20 cellular contexts compared by ENCODE assay signal in genomic region chr4:138561906-138562305, GRCh38.
DNase-seq lines count a peak whose midpoint lies in the region; FAIRE-seq and TF ChIP-seq lines count a peak whose summit lies in the region.
"Had no signal": no experiment of that assay in that cellular context is flagged by ENCODE, and none has a peak within 500 bp of the region (broad histone marks: within the 10 kb centered on the region; RNA-seq: fewer than 3 reads in every experiment).

No MANE protein-coding gene starts in this region.

- no peak overlapping the region for H2AFZ ChIP-seq in mammary epithelial cell (ENCODE audit: low read depth, low read length)

- H3K27me3 Mint-ChIP-seq in MCF 10A (ENCODE audit: insufficient read depth, unreplicated experiment) = no peaks in the 10 kb centered on the region
- H3K27me3 Mint-ChIP-seq in chondrocyte (ENCODE audit: low read depth) = no peaks in the 10 kb centered on the region
- H3K27me3 Mint-ChIP-seq in osteocyte (ENCODE audit: unreplicated experiment) = no peaks in the 10 kb centered on the region
- H3K27me3 Mint-ChIP-seq: CD4-positive, CD25-positive, alpha-beta regulatory T cell had no signal

- no peak overlapping the region for H3K27ac ChIP-seq in mammary epithelial cell (ENCODE audit: insufficient read depth, low read depth, low read length)
- peak overlapping the region; percentile 72 for H3K27ac ChIP-seq in left ventricle myocardium inferior (replicated peaks)
- no peak overlapping the region for H3K27ac ChIP-seq in RWPE1
- H3K27ac ChIP-seq: 22Rv1, KMS-11 had no signal

- H3K27ac Mint-ChIP-seq in MCF 10A (ENCODE audit: low read depth, unreplicated experiment) (no peak overlapping the region), chondrocyte (ENCODE audit: unreplicated experiment) (no peak overlapping the region), osteocyte (ENCODE audit: unreplicated experiment) (peak overlapping the region; percentile 7)
- H3K27ac Mint-ChIP-seq: CD4-positive, CD25-positive, alpha-beta regulatory T cell; HFFc6 had no signal

- H3K79me2 ChIP-seq in mammary epithelial cell (ENCODE audit: insufficient read depth, low read length) = no peaks in the 10 kb centered on the region

- H3K4me1 ChIP-seq in mammary epithelial cell (ENCODE audit: insufficient read depth, low read length) (no peaks in the 10 kb centered on the region), left ventricle myocardium inferior (peaks cover 8% of the 10 kb centered on the region)

- dilution Hi-C loops in mammary epithelial cell (cut with HindIII; ENCODE audit: low sequenced_read_pairs) = no loop called here

- DNase-seq in MCF 10A (ENCODE audit: unreplicated experiment) (peak; percentile 20), mammary epithelial cell (no peak), chondrocyte (ENCODE audit: low spot score) (peak; percentile 70), left ventricle myocardium inferior (peak; percentile 31), osteocyte (ENCODE audit: extremely low spot score, unreplicated experiment) (no peak), RWPE1 (ENCODE audit: low spot score) (no peak), D721Med (ENCODE audit: insufficient read length, low spot score) (no peak)
- DNase-seq in stimulated activated CD4-positive, alpha-beta T cell treated with anti-CD3 and anti-CD28 coated beads, Interleukin-15, amount 100 ng/mL, for 24 hours = no peak
- DNase-seq: AML-193; CD4-positive, CD25-positive, alpha-beta regulatory T cell; COR-L47; GDM1; H7; HFFc6; NCI-H1417; NCI-H187; NCI-H345; NCI-H524 treated with DMSO at 0.1 percent for 48 hours had no signal

- no peak overlapping the region for H3K9ac ChIP-seq in mammary epithelial cell (ENCODE audit: insufficient read depth, low read length)
- H3K9ac ChIP-seq: KMS-11 had no signal

- H3K4me3 ChIP-seq in mammary epithelial cell (replicated peaks in 1 of 3; ENCODE audit: insufficient read depth in 1 of 3, low read depth in 2 of 3, low read length in 3 of 3) (no peak overlapping the region), left ventricle myocardium inferior (no peak overlapping the region)

- H3K27me3 ChIP-seq in mammary epithelial cell (ENCODE audit: insufficient read depth, low read length) (no peaks in the 10 kb centered on the region), left ventricle myocardium inferior (ENCODE audit: low read depth) (no peaks in the 10 kb centered on the region)

- POLR2A ChIA-PET in MCF 10A (lab: Yijun Ruan, JAX) (interaction anchor here (0.7 to 1.5 kb wide), 2 partner anchors 316 to 320 kb away, joined by 3 read pairs; partner anchors contain the start of gene SLC7A11), RWPE1 (lab: Yijun Ruan, JAX; ENCODE audit: low non-redundant PET) (no interaction called here)

- CTCF ChIA-PET in MCF 10A (lab: Yijun Ruan, JAX) (interaction anchor here (0.6 kb wide), 1 partner anchor 39 kb away, joined by 3 read pairs; no protein-coding TSS in a partner anchor), mammary epithelial cell (lab: Charles Lee; ENCODE audit: low non-redundant PET) (no interaction called here), RWPE1 (lab: Yijun Ruan, JAX) (interaction anchor here (0.5 kb wide), 1 partner anchor 218 kb away, joined by 3 read pairs; no protein-coding TSS in a partner anchor)

- BruUV-seq in MCF 10A (replicated peaks; lab: Mats Ljungman, UMichigan) (no TSS peak), mammary epithelial cell (replicated peaks; lab: Mats Ljungman, UMichigan) (no TSS peak)

- H3K4me3 Mint-ChIP-seq in MCF 10A (ENCODE audit: unreplicated experiment) (no peak overlapping the region), chondrocyte (ENCODE audit: unreplicated experiment) (no peak overlapping the region), osteocyte (ENCODE audit: unreplicated experiment) (no peak overlapping the region)
- H3K4me3 Mint-ChIP-seq: CD4-positive, CD25-positive, alpha-beta regulatory T cell; HFFc6 had no signal

- H3K36me3 Mint-ChIP-seq in MCF 10A (ENCODE audit: insufficient read depth, unreplicated experiment) = no peaks in the 10 kb centered on the region
- no peaks in the 10 kb centered on the region for H3K36me3 Mint-ChIP-seq in chondrocyte (ENCODE audit: low read depth)
- H3K36me3 Mint-ChIP-seq in osteocyte (ENCODE audit: unreplicated experiment) = no peaks in the 10 kb centered on the region
- H3K36me3 Mint-ChIP-seq: CD4-positive, CD25-positive, alpha-beta regulatory T cell had no signal

- no peaks in the 10 kb centered on the region for H3K9me3 Mint-ChIP-seq in MCF 10A (ENCODE audit: unreplicated experiment)
- H3K9me3 Mint-ChIP-seq in chondrocyte (ENCODE audit: low read depth) = peaks cover 2% of the 10 kb centered on the region
- H3K9me3 Mint-ChIP-seq in osteocyte (ENCODE audit: unreplicated experiment) = no peaks in the 10 kb centered on the region
- H3K9me3 Mint-ChIP-seq: HFFc6 had no signal

- 87% methylated on average over 16 of the region's 18 CpGs for WGBS in mammary epithelial cell (ENCODE audit: low coverage, missing lambda C conversion rate)

- H3K36me3 ChIP-seq in mammary epithelial cell (ENCODE audit: insufficient read depth, low read length) = no peaks in the 10 kb centered on the region
- no peaks in the 10 kb centered on the region for H3K36me3 ChIP-seq in left ventricle myocardium inferior

- in situ Hi-C loops in mammary epithelial cell (cut with MboI; ENCODE audit: low sequenced_read_pairs in 2 of 2) = no loop called here

- no peak overlapping the region for H3K4me2 ChIP-seq in mammary epithelial cell (ENCODE audit: insufficient read depth, low read depth, low read length)
- H3K4me2 ChIP-seq: KMS-11 had no signal

- TF ChIP-seq CTCF in MCF 10A (IDR thresholded peaks at IDR 0.05; ENCODE audit: unreplicated experiment) (no peak), mammary epithelial cell (conservative IDR thresholded peaks at IDR 0.05 in 1 of 2, IDR thresholded peaks at IDR 0.05 in 1 of 2; ENCODE audit: extremely low read depth in 1 of 2, insufficient read depth in 1 of 2, low read depth in 1 of 2, low read length in 2 of 2) (no peak), chondrocyte (IDR thresholded peaks at IDR 0.05) (no peak), left ventricle myocardium inferior (IDR thresholded peaks at IDR 0.05; ENCODE audit: borderline replicate concordance) (no peak), osteocyte (IDR thresholded peaks at IDR 0.05) (no peak), RWPE1 (conservative IDR thresholded peaks at IDR 0.05; ENCODE audit: low read depth) (no peak), D721Med (IDR thresholded peaks at IDR 0.05; ENCODE audit: insufficient read depth, missing control alignments) (no peak)

- no peaks in the 10 kb centered on the region for H4K20me1 ChIP-seq in mammary epithelial cell (ENCODE audit: insufficient read depth, low read length)

- intact Hi-C loops in MCF 10A (cut with micrococcal nuclease) (no loop called here), mammary epithelial cell (cut with micrococcal nuclease) (no loop called here), left ventricle myocardium inferior (cut with micrococcal nuclease) (no loop called here)

- H3K9me3 ChIP-seq in mammary epithelial cell (replicated peaks; ENCODE audit: insufficient read depth, low read length) (no peaks in the 10 kb centered on the region), left ventricle myocardium inferior (replicated peaks) (no peaks in the 10 kb centered on the region)

- FAIRE-seq in D721Med (lab: Jason Lieb, UNC) = no peak

- H3K4me1 Mint-ChIP-seq in MCF 10A (ENCODE audit: insufficient read depth, unreplicated experiment) (no peaks in the 10 kb centered on the region), chondrocyte (ENCODE audit: low read depth) (peaks cover 18% of the 10 kb centered on the region), osteocyte (ENCODE audit: unreplicated experiment) (peaks cover 28% of the 10 kb centered on the region)
- H3K4me1 Mint-ChIP-seq: CD4-positive, CD25-positive, alpha-beta regulatory T cell had no signal

Comparison
In these comparisons a context has a peak if more than half of its experiments do, and no peak if none do; other contexts are left out.
1. DNase-seq: peak in MCF 10A (single experiment), chondrocyte (single experiment) and left ventricle myocardium inferior (single experiment); none in mammary epithelial cell (single experiment), osteocyte (single experiment), stimulated activated CD4-positive, alpha-beta T cell treated with anti-CD3 and anti-CD28 coated beads, Interleukin-15, amount 100 ng/mL, for 24 hours (single experiment), RWPE1 (single experiment) and D721Med (single experiment).